1 cellular context compared by ENCODE assay signal in the genomic region with DNA sequence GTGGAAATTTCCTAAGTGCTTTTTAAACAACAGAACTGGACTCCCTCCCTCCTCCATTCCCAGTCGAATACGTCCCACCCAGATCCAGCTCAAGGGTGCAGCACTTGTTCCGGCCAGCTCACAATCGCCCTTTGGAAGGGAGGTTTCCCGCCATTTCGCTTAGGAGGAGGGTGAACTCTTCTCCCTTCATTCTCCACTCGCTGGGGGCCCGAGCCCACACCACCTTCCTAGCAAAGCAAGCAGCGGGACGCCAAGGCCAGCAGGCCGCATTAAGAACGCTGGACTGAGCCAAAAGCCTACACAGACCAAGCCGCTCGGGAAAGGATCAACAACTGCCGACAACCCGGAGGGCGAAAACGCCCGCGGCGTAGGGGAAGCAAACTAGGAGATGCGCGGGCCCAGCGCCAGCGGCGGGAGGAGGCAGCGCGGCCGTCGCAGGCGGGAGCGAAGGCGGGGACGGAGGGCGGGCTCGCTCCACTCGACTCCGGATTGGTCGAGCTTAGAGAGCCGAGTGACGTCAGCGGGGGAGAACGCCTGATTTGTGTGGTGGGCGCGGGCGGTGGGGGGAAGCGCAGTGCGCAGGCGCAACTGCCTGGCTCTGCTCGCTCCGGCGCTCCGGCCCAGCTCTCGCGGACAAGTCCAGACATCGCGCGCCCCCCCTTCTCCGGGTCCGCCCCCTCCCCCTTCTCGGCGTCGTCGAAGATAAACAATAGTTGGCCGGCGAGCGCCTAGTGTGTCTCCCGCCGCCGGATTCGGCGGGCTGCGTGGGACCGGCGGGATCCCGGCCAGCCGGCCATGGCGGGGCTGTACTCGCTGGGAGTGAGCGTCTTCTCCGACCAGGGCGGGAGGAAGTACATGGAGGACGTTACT.
TF ChIP-seq lines count a peak whose summit lies in the region.

A gene (plus strand): TSS at position 574 of the 870 bp plus-strand sequence. CDS start 222 bp downstream, at position 796.

TF ChIP-seq in K562, 482 proteins besides CTCF, POLR2A, EP300 and RAD21 (continued from another document and continues in another):
- TF ChIP-seq, protein P1, sequence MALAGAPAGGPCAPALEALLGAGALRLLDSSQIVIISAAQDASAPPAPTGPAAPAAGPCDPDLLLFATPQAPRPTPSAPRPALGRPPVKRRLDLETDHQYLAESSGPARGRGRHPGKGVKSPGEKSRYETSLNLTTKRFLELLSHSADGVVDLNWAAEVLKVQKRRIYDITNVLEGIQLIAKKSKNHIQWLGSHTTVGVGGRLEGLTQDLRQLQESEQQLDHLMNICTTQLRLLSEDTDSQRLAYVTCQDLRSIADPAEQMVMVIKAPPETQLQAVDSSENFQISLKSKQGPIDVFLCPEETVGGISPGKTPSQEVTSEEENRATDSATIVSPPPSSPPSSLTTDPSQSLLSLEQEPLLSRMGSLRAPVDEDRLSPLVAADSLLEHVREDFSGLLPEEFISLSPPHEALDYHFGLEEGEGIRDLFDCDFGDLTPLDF (CRISPR knock-in tag; IDR thresholded peaks at IDR 0.05) = peak; percentile 86; the same call in 1 of the 2 replicates
- no peak for TF ChIP-seq CHD1 (IDR thresholded peaks at IDR 0.05; ENCODE audit: low read length)
- TF ChIP-seq, protein P2, sequence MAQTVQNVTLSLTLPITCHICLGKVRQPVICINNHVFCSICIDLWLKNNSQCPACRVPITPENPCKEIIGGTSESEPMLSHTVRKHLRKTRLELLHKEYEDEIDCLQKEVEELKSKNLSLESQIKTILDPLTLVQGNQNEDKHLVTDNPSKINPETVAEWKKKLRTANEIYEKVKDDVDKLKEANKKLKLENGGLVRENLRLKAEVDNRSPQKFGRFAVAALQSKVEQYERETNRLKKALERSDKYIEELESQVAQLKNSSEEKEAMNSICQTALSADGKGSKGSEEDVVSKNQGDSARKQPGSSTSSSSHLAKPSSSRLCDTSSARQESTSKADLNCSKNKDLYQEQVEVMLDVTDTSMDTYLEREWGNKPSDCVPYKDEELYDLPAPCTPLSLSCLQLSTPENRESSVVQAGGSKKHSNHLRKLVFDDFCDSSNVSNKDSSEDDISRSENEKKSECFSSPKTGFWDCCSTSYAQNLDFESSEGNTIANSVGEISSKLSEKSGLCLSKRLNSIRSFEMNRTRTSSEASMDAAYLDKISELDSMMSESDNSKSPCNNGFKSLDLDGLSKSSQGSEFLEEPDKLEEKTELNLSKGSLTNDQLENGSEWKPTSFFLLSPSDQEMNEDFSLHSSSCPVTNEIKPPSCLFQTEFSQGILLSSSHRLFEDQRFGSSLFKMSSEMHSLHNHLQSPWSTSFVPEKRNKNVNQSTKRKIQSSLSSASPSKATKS (CRISPR knock-in tag; IDR thresholded peaks at IDR 0.05) = no peak
- TF ChIP-seq, protein P3, sequence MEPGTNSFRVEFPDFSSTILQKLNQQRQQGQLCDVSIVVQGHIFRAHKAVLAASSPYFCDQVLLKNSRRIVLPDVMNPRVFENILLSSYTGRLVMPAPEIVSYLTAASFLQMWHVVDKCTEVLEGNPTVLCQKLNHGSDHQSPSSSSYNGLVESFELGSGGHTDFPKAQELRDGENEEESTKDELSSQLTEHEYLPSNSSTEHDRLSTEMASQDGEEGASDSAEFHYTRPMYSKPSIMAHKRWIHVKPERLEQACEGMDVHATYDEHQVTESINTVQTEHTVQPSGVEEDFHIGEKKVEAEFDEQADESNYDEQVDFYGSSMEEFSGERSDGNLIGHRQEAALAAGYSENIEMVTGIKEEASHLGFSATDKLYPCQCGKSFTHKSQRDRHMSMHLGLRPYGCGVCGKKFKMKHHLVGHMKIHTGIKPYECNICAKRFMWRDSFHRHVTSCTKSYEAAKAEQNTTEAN (CRISPR knock-in tag; IDR thresholded peaks at IDR 0.05) = no peak; the same call in 1 of the 2 replicates
- TF ChIP-seq RCOR1 (IDR thresholded peaks at IDR 0.05; ENCODE audit: borderline replicate concordance in 1 of 2, low read depth in 2 of 2, low read length in 2 of 2) = peak in 1 of 2 experiments; percentile 34; a peak in 2 of 4 replicates
- TF ChIP-seq, protein P4, sequence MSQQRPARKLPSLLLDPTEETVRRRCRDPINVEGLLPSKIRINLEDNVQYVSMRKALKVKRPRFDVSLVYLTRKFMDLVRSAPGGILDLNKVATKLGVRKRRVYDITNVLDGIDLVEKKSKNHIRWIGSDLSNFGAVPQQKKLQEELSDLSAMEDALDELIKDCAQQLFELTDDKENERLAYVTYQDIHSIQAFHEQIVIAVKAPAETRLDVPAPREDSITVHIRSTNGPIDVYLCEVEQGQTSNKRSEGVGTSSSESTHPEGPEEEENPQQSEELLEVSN (IDR thresholded peaks at IDR 0.05; ENCODE audit: borderline replicate concordance in 1 of 2, extremely low read depth in 1 of 2, insufficient read depth in 1 of 2, insufficient read length in 1 of 2, low read depth in 1 of 2, low read length in 1 of 2, poor library complexity in 1 of 2, severe bottlenecking in 1 of 2) = peak; percentile 73 to 87
- TF ChIP-seq, protein P5, sequence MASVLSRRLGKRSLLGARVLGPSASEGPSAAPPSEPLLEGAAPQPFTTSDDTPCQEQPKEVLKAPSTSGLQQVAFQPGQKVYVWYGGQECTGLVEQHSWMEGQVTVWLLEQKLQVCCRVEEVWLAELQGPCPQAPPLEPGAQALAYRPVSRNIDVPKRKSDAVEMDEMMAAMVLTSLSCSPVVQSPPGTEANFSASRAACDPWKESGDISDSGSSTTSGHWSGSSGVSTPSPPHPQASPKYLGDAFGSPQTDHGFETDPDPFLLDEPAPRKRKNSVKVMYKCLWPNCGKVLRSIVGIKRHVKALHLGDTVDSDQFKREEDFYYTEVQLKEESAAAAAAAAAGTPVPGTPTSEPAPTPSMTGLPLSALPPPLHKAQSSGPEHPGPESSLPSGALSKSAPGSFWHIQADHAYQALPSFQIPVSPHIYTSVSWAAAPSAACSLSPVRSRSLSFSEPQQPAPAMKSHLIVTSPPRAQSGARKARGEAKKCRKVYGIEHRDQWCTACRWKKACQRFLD (CRISPR knock-in tag; IDR thresholded peaks at IDR 0.05) = peak; percentile 75
- TF ChIP-seq GABPB1 (CRISPR knock-in tag; IDR thresholded peaks at IDR 0.05) = peak; percentile 60
- no peak for TF ChIP-seq FOXA1 (IDR thresholded peaks at IDR 0.05; ENCODE audit: borderline replicate concordance)
- TF ChIP-seq, protein P6, sequence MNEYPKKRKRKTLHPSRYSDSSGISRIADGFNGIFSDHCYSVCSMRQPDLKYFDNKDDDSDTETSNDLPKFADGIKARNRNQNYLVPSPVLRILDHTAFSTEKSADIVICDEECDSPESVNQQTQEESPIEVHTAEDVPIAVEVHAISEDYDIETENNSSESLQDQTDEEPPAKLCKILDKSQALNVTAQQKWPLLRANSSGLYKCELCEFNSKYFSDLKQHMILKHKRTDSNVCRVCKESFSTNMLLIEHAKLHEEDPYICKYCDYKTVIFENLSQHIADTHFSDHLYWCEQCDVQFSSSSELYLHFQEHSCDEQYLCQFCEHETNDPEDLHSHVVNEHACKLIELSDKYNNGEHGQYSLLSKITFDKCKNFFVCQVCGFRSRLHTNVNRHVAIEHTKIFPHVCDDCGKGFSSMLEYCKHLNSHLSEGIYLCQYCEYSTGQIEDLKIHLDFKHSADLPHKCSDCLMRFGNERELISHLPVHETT (CRISPR knock-in tag; conservative IDR thresholded peaks at IDR 0.05 in 1 of 2, IDR thresholded peaks at IDR 0.05 in 1 of 2) = no peak; a peak in 1 of 4 replicates
- TF ChIP-seq, protein P7, sequence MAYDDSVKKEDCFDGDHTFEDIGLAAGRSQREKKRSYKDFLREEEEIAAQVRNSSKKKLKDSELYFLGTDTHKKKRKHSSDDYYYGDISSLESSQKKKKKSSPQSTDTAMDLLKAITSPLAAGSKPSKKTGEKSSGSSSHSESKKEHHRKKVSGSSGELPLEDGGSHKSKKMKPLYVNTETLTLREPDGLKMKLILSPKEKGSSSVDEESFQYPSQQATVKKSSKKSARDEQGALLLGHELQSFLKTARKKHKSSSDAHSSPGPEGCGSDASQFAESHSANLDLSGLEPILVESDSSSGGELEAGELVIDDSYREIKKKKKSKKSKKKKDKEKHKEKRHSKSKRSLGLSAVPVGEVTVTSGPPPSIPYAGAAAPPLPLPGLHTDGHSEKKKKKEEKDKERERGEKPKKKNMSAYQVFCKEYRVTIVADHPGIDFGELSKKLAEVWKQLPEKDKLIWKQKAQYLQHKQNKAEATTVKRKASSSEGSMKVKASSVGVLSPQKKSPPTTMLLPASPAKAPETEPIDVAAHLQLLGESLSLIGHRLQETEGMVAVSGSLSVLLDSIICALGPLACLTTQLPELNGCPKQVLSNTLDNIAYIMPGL (CRISPR knock-in tag; IDR thresholded peaks at IDR 0.05) = no peak
- 0 out of 2 replicates have a peak, but pooled peaks have one; percentile 72 for TF ChIP-seq SRSF1 (IDR thresholded peaks at IDR 0.05; ENCODE audit: low read depth, low read length)
- no peak for TF ChIP-seq ZSCAN29 (IDR thresholded peaks at IDR 0.05)
- TF ChIP-seq KLF6 (CRISPR knock-in tag; IDR thresholded peaks at IDR 0.05; ENCODE audit: borderline replicate concordance) = no peak
- TF ChIP-seq KDM5B (IDR thresholded peaks at IDR 0.05; ENCODE audit: insufficient replicate concordance, low read depth, low read length) = peak; percentile 98
- no peak for TF ChIP-seq CCAR2 (IDR thresholded peaks at IDR 0.05; ENCODE audit: low read depth, low read length)
- peak in 1 of 2 experiments; percentile 86; a peak in 2 of 4 replicates for TF ChIP-seq KDM1A (IDR thresholded peaks at IDR 0.05)
- peak; percentile 38 for TF ChIP-seq NCOR1 (IDR thresholded peaks at IDR 0.05)
- peak; percentile 85 for TF ChIP-seq FIP1L1 (IDR thresholded peaks at IDR 0.05; ENCODE audit: low read depth, low read length, poor library complexity, severe bottlenecking)
- TF ChIP-seq, protein P8, sequence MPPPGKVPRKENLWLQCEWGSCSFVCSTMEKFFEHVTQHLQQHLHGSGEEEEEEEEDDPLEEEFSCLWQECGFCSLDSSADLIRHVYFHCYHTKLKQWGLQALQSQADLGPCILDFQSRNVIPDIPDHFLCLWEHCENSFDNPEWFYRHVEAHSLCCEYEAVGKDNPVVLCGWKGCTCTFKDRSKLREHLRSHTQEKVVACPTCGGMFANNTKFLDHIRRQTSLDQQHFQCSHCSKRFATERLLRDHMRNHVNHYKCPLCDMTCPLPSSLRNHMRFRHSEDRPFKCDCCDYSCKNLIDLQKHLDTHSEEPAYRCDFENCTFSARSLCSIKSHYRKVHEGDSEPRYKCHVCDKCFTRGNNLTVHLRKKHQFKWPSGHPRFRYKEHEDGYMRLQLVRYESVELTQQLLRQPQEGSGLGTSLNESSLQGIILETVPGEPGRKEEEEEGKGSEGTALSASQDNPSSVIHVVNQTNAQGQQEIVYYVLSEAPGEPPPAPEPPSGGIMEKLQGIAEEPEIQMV (tag; conservative IDR thresholded peaks at IDR 0.05; ENCODE audit: low read depth) = no peak
- no peak for TF ChIP-seq HNRNPH1 (optimal IDR thresholded peaks at IDR 0.05; ENCODE audit: low read depth, low read length)
- TF ChIP-seq RB1 (IDR thresholded peaks at IDR 0.05; ENCODE audit: low read depth) = peak; percentile 97
- TF ChIP-seq ZFX (CRISPR knock-in tag; IDR thresholded peaks at IDR 0.05) = peak; percentile 92
- TF ChIP-seq ZNF785 (CRISPR knock-in tag; IDR thresholded peaks at IDR 0.05) = no peak
- TF ChIP-seq, protein P9, sequence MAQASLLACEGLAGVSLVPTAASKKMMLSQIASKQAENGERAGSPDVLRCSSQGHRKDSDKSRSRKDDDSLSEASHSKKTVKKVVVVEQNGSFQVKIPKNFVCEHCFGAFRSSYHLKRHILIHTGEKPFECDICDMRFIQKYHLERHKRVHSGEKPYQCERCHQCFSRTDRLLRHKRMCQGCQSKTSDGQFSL (CRISPR knock-in tag; IDR thresholded peaks at IDR 0.05) = peak; percentile 93
- TF ChIP-seq, protein P9 (tag; IDR thresholded peaks at IDR 0.05) = peak in 1 of 2 experiments; percentile 94; a peak in 2 of 4 replicates
- peak; percentile 82 for TF ChIP-seq RBM25 (IDR thresholded peaks at IDR 0.05; ENCODE audit: low read depth, low read length, severe bottlenecking)
- peak; percentile 94 for TF ChIP-seq EP400 (IDR thresholded peaks at IDR 0.05)
- TF ChIP-seq KLF1 (tag; IDR thresholded peaks at IDR 0.05) = no peak
- TF ChIP-seq, protein P10, sequence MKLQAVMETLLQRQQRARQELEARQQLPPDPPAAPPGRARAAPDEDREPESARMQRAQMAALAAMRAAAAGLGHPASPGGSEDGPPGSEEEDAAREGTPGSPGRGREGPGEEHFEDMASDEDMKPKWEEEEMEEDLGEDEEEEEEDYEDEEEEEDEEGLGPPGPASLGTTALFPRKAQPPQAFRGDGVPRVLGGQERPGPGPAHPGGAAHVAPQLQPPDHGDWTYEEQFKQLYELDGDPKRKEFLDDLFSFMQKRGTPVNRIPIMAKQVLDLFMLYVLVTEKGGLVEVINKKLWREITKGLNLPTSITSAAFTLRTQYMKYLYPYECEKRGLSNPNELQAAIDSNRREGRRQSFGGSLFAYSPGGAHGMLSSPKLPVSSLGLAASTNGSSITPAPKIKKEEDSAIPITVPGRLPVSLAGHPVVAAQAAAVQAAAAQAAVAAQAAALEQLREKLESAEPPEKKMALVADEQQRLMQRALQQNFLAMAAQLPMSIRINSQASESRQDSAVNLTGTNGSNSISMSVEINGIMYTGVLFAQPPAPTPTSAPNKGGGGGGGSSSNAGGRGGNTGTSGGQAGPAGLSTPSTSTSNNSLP (IDR thresholded peaks at IDR 0.05; ENCODE audit: borderline replicate concordance, low read depth, low read length) = no peak
- TF ChIP-seq POLR2AphosphoS2 (IDR thresholded peaks at IDR 0.05; ENCODE audit: low read length) = peak; percentile 73; the same call in 1 of the 2 replicates
- 0 out of 2 replicates have a peak, but pooled peaks have one; percentile 46 for TF ChIP-seq ZNF431 (CRISPR knock-in tag; IDR thresholded peaks at IDR 0.05)
- peak; percentile 67; the same call in 1 of the 2 replicates for TF ChIP-seq MTA3 (IDR thresholded peaks at IDR 0.05; ENCODE audit: borderline replicate concordance)
- peak; percentile 92 for TF ChIP-seq PML (IDR thresholded peaks at IDR 0.05; ENCODE audit: low read length)
- TF ChIP-seq, protein P11, sequence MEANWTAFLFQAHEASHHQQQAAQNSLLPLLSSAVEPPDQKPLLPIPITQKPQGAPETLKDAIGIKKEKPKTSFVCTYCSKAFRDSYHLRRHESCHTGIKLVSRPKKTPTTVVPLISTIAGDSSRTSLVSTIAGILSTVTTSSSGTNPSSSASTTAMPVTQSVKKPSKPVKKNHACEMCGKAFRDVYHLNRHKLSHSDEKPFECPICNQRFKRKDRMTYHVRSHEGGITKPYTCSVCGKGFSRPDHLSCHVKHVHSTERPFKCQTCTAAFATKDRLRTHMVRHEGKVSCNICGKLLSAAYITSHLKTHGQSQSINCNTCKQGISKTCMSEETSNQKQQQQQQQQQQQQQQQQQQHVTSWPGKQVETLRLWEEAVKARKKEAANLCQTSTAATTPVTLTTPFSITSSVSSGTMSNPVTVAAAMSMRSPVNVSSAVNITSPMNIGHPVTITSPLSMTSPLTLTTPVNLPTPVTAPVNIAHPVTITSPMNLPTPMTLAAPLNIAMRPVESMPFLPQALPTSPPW (CRISPR knock-in tag; IDR thresholded peaks at IDR 0.05) = peak; percentile 99
- TF ChIP-seq TRIM28 (IDR thresholded peaks at IDR 0.05) = peak; percentile 63; the same call in 1 of the 2 replicates
